ENCODE assay signal across 22 cellular contexts in the genomic region with DNA sequence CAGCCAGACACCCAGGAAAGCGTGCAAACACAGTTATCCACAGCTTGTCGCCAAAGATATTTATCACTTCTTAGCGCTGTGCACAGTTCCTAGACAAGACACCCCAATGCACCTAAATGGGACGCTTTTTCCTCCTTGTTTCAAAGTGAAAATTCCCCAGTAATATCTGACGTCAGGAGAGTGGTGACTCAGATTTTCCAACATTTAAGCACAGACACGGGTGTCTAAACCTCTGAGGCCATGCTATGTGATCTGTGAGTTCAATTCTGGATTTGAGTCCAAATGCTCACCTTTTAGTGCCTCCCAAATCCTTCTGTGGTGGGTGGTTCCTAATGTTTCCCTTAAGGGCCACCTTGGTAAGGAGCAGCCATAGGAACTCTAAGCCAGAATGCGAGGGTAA.
DNase-seq lines count a peak whose midpoint lies in the region; ATAC-seq and TF ChIP-seq lines count a peak whose summit lies in the region.
"Had no signal": no experiment of that assay in that cellular context is flagged by ENCODE, and none has a peak within 500 bp of the region (broad histone marks: within the 10 kb centered on the region; RNA-seq: fewer than 3 reads in every experiment).

No MANE protein-coding gene starts in this region.

- TF ChIP-seq CTCF in choroid plexus epithelial cell (conservative IDR thresholded peaks at IDR 0.05; ENCODE audit: low read depth, low read length) (no peak), endothelial cell (IDR thresholded peaks at IDR 0.05; ENCODE audit: unreplicated experiment) (no peak)

- no peak overlapping the region for H3K4me3 Mint-ChIP-seq in activated T-cell treated with anti-CD3 and anti-CD28 coated beads, Interleukin-2, amount 50 U/mL, for 72 hours
- no peak overlapping the region for H3K4me3 Mint-ChIP-seq in activated T-cell treated with anti-CD3 and anti-CD28 coated beads, Interleukin-2, amount 50 U/mL, for 4 hours
- no peak overlapping the region for H3K4me3 Mint-ChIP-seq in endothelial cell (ENCODE audit: unreplicated experiment)
- H3K4me3 Mint-ChIP-seq: GM23338, H9 had no signal

- no peaks in the 10 kb centered on the region for H3K36me3 Mint-ChIP-seq in activated T-cell treated with anti-CD3 and anti-CD28 coated beads, Interleukin-2, amount 50 U/mL, for 72 hours (ENCODE audit: insufficient read depth in 2 of 2)
- H3K36me3 Mint-ChIP-seq in activated T-cell treated with anti-CD3 and anti-CD28 coated beads, Interleukin-2, amount 50 U/mL, for 4 hours (ENCODE audit: insufficient read depth): no peaks in the 10 kb centered on the region
- no peaks in the 10 kb centered on the region for H3K36me3 Mint-ChIP-seq in endothelial cell (ENCODE audit: low read depth, unreplicated experiment)

- no peak for DNase-seq in activated T-cell treated with anti-CD3 and anti-CD28 coated beads, Interleukin-2, amount 50 U/mL, for 72 hours
- DNase-seq in activated T-cell treated with anti-CD3 and anti-CD28 coated beads, Interleukin-2, amount 50 U/mL, for 4 hours: no peak
- peak; percentile 22 for DNase-seq in choroid plexus epithelial cell (ENCODE audit: low read depth)
- DNase-seq in iris pigment epithelial cell (ENCODE audit: low read depth): peak; percentile 49
- DNase-seq in stromal cell of bone marrow (ENCODE audit: low read depth): peak; percentile 34
- no peak for DNase-seq in endothelial cell (ENCODE audit: low spot score)
- no peak for DNase-seq in HK-2 (ENCODE audit: unreplicated experiment)
- DNase-seq: 8988T, ACHN, Calu3, DMS79 treated with DMSO at 0.1 percent for 48 hours, H9, KG1, NCI-H1048, NCI-H1417, NCI-H1694, NCI-H2029 treated with DMSO at 0.1 percent for 48 hours, NCI-H526 treated with DMSO at 0.1 percent for 48 hours, SIG-M5 had no signal

- H3K4me3 ChIP-seq in choroid plexus epithelial cell (ENCODE audit: low read depth, low read length): no peak overlapping the region
- H3K4me3 ChIP-seq: GM23338, SK-N-MC had no signal

- peak overlapping the region; percentile 52 for H3K27ac Mint-ChIP-seq in activated T-cell treated with anti-CD3 and anti-CD28 coated beads, Interleukin-2, amount 50 U/mL, for 72 hours
- H3K27ac Mint-ChIP-seq in endothelial cell (ENCODE audit: unreplicated experiment): no peak overlapping the region
- H3K27ac Mint-ChIP-seq: GM23338, H9 had no signal

- no peaks in the 10 kb centered on the region for H3K9me3 Mint-ChIP-seq in activated T-cell treated with anti-CD3 and anti-CD28 coated beads, Interleukin-2, amount 50 U/mL, for 72 hours
- H3K9me3 Mint-ChIP-seq in activated T-cell treated with anti-CD3 and anti-CD28 coated beads, Interleukin-2, amount 50 U/mL, for 4 hours: no peaks in the 10 kb centered on the region
- no peaks in the 10 kb centered on the region for H3K9me3 Mint-ChIP-seq in endothelial cell (ENCODE audit: unreplicated experiment)
- H3K9me3 Mint-ChIP-seq: GM23338, H9 had no signal

- no peaks in the 10 kb centered on the region for H3K4me1 Mint-ChIP-seq in activated T-cell treated with anti-CD3 and anti-CD28 coated beads, Interleukin-2, amount 50 U/mL, for 72 hours (ENCODE audit: low read depth)
- no peaks in the 10 kb centered on the region for H3K4me1 Mint-ChIP-seq in activated T-cell treated with anti-CD3 and anti-CD28 coated beads, Interleukin-2, amount 50 U/mL, for 4 hours (ENCODE audit: low read depth)
- H3K4me1 Mint-ChIP-seq in endothelial cell (ENCODE audit: unreplicated experiment): no peaks in the 10 kb centered on the region
- H3K4me1 Mint-ChIP-seq: GM23338 had no signal

- H3K27me3 Mint-ChIP-seq in activated T-cell treated with anti-CD3 and anti-CD28 coated beads, Interleukin-2, amount 50 U/mL, for 72 hours (ENCODE audit: low read depth): peaks cover 20% of the 10 kb centered on the region
- H3K27me3 Mint-ChIP-seq in activated T-cell treated with anti-CD3 and anti-CD28 coated beads, Interleukin-2, amount 50 U/mL, for 4 hours (ENCODE audit: low read depth): no peaks in the 10 kb centered on the region
- H3K27me3 Mint-ChIP-seq in endothelial cell (ENCODE audit: unreplicated experiment): peaks cover 2% of the 10 kb centered on the region

- peak in 1 of 2 donors; percentile 32 for ATAC-seq in activated T-cell treated with anti-CD3 and anti-CD28 coated beads, Interleukin-2, amount 50 U/mL, for 72 hours (replicated peaks in 1 of 2)
- ATAC-seq in activated T-cell treated with anti-CD3 and anti-CD28 coated beads, Interleukin-2, amount 50 U/mL, for 4 hours: no peak
- no peak for ATAC-seq in HG02973 (IDR thresholded peaks at IDR 0.05; ENCODE audit: unreplicated experiment)
- ATAC-seq: GM23338 had no signal

Comparison
In these comparisons a context has a peak if more than half of its experiments do, and no peak if none do; other contexts are left out.
1. DNase-seq: peak in choroid plexus epithelial cell (single experiment), iris pigment epithelial cell (single experiment) and stromal cell of bone marrow (single experiment); none in activated T-cell treated with anti-CD3 and anti-CD28 coated beads, Interleukin-2, amount 50 U/mL, for 72 hours (0 of 2), activated T-cell treated with anti-CD3 and anti-CD28 coated beads, Interleukin-2, amount 50 U/mL, for 4 hours (single experiment), endothelial cell (single experiment) and HK-2 (single experiment).